In the genomic region with DNA sequence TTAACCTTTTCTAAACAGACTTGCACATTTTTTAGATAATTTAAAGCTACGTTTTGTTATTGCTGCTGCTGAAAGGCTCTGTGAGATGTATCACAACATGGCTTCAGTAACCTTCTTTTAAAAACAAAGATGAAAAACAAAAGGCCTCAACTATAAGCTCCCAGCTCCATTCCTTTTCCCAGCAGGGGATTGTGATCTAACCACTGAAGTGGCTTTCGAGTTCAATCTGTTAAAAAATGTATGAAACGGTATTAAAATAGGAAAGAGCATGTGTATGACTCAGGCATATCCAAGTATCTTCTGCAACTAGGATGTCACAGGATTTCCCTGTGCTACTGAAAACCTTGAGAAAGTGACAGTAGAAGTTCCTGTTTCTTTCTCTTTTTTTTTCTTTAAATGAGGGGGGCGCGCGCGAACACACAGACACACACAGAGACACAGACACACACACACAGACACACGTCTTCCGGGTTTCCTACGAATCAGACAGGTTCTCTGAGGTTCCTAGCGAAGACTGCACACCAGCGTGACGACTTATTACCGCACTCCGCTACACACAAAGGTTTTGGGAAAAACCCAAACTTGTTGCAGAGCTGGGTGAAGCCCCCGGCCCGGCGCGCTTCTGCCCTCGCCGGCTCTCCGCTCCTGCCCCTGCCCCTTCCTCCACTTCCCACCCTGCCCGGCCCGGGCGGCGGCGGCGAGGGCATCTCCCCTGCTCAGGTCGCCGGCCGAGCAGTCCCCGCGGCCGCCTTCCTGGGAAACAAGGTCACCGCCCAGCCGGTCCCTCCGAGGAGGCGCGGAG, we compare ENCODE assay signal across 8 cellular contexts.
DNase-seq lines count a peak whose midpoint lies in the region; ATAC-seq and TF ChIP-seq lines count a peak whose summit lies in the region.

No MANE protein-coding gene starts in this region.

- no peak for TF ChIP-seq CTCF in CD8-positive, alpha-beta T cell (IDR thresholded peaks at IDR 0.05)
- TF ChIP-seq CTCF in left ventricle myocardium inferior (IDR thresholded peaks at IDR 0.05; ENCODE audit: borderline replicate concordance) (no peak), uterus (IDR thresholded peaks at IDR 0.05) (no peak)

- CTCF ChIA-PET in CD8-positive, alpha-beta T cell (lab: Charles Lee) = interaction anchor here (0.7 to 2.7 kb wide), 7 partner anchors 13 to 736 kb away, joined by 3 to 13 read pairs (median 3); no protein-coding TSS in a partner anchor

- no peaks in the 10 kb centered on the region for H3K36me3 ChIP-seq in CD8-positive, alpha-beta T cell (ENCODE audit: insufficient read depth, low read length)
- H3K36me3 ChIP-seq in HUES64 (ENCODE audit: insufficient read depth, low read length) = no peaks in the 10 kb centered on the region
- no peaks in the 10 kb centered on the region for H3K36me3 ChIP-seq in left ventricle myocardium inferior
- no peaks in the 10 kb centered on the region for H3K36me3 ChIP-seq in uterus

- no peaks in the 10 kb centered on the region for H3K27me3 ChIP-seq in CD8-positive, alpha-beta T cell (ENCODE audit: insufficient read depth, low read length)
- H3K27me3 ChIP-seq in HUES64 (ENCODE audit: insufficient read depth, low read length) (peaks cover 53% of the 10 kb centered on the region), left ventricle myocardium inferior (ENCODE audit: low read depth) (no peaks in the 10 kb centered on the region), uterus (no peaks in the 10 kb centered on the region)

- H3K36me3 Mint-ChIP-seq in CD8-positive, alpha-beta T cell = peaks cover 13% of the 10 kb centered on the region
- H3K36me3 Mint-ChIP-seq in activated naive CD8-positive, alpha-beta T cell treated with anti-CD3 and anti-CD28 coated beads, Interleukin-2, amount 50 U/mL, for 24 hours (ENCODE audit: low read depth) = peaks cover 4% of the 10 kb centered on the region

- POLR2A ChIA-PET in CD8-positive, alpha-beta T cell (lab: Charles Lee) = interaction anchor here (0.6 to 5.0 kb wide), 12 partner anchors 13 to 136 kb away, joined by 3 to 32 read pairs (median 4); a partner anchor contains a TSS

- H3K4me1 Mint-ChIP-seq in CD8-positive, alpha-beta T cell (ENCODE audit: low read depth) = peaks cover 82% of the 10 kb centered on the region
- H3K4me1 Mint-ChIP-seq in activated naive CD8-positive, alpha-beta T cell treated with anti-CD3 and anti-CD28 coated beads, Interleukin-2, amount 50 U/mL, for 24 hours = peaks cover 85% of the 10 kb centered on the region

- H3K9me3 Mint-ChIP-seq in CD8-positive, alpha-beta T cell = no peaks in the 10 kb centered on the region
- no peaks in the 10 kb centered on the region for H3K9me3 Mint-ChIP-seq in activated naive CD8-positive, alpha-beta T cell treated with anti-CD3 and anti-CD28 coated beads, Interleukin-2, amount 50 U/mL, for 24 hours

- DNase-seq in CD8-positive, alpha-beta T cell = peak; percentile 56 to 92 (median 70)
- no peak for DNase-seq in activated naive CD8-positive, alpha-beta T cell treated with anti-CD3 and anti-CD28 coated beads, Interleukin-2, amount 50 U/mL, for 24 hours
- DNase-seq in left ventricle myocardium inferior (peak; percentile 48), putamen (ENCODE audit: low spot score) (peak; percentile 80), uterus (peak; percentile 42 to 70)

- no peak for TF ChIP-seq POLR2A in uterus (IDR thresholded peaks at IDR 0.05)

- under 1% methylated on average over 39 of the region's 39 CpGs for WGBS in HUES64

- H3K27ac ChIP-seq in CD8-positive, alpha-beta T cell (ENCODE audit: low read depth, low read length) = peak overlapping the region; percentile 73
- peak overlapping the region; percentile 68; the same call in 1 of the 2 replicates for H3K27ac ChIP-seq in HUES64 (ENCODE audit: low read depth, low read length)
- H3K27ac ChIP-seq in left ventricle myocardium inferior (replicated peaks) = peak overlapping the region; percentile 97
- H3K27ac ChIP-seq in uterus = peak overlapping the region; percentile 98 to 99

- no peaks in the 10 kb centered on the region for H3K27me3 Mint-ChIP-seq in CD8-positive, alpha-beta T cell (ENCODE audit: low read depth)
- H3K27me3 Mint-ChIP-seq in activated naive CD8-positive, alpha-beta T cell treated with anti-CD3 and anti-CD28 coated beads, Interleukin-2, amount 50 U/mL, for 24 hours = no peaks in the 10 kb centered on the region

- peaks cover 73% of the 10 kb centered on the region for H3K4me1 ChIP-seq in CD8-positive, alpha-beta T cell (ENCODE audit: insufficient read depth, low read length)
- H3K4me1 ChIP-seq in HUES64 (ENCODE audit: insufficient read depth, low read length) (peaks cover 59% of the 10 kb centered on the region), left ventricle myocardium inferior (peaks cover 90% of the 10 kb centered on the region), uterus (peaks cover 9 to 20% of the 10 kb centered on the region in 2 donors)

- peak overlapping the region; percentile 52 for H3K4me3 ChIP-seq in CD8-positive, alpha-beta T cell (ENCODE audit: low read depth, low read length)
- H3K4me3 ChIP-seq in HUES64 (ENCODE audit: low read length) = peak overlapping the region; percentile 74
- H3K4me3 ChIP-seq in left ventricle myocardium inferior = peak overlapping the region; percentile 95
- peak overlapping the region; percentile 71 to 98 for H3K4me3 ChIP-seq in uterus

- peak overlapping the region; percentile 93 for H3K4me3 Mint-ChIP-seq in CD8-positive, alpha-beta T cell
- H3K4me3 Mint-ChIP-seq in activated naive CD8-positive, alpha-beta T cell treated with anti-CD3 and anti-CD28 coated beads, Interleukin-2, amount 50 U/mL, for 24 hours = peak overlapping the region; percentile 86

- H3K9ac ChIP-seq in HUES64 (ENCODE audit: low read depth, low read length) = peak overlapping the region; percentile 77

- H3K27ac Mint-ChIP-seq in CD8-positive, alpha-beta T cell = peak overlapping the region; percentile 98
- peak overlapping the region; percentile 89 for H3K27ac Mint-ChIP-seq in activated naive CD8-positive, alpha-beta T cell treated with anti-CD3 and anti-CD28 coated beads, Interleukin-2, amount 50 U/mL, for 24 hours

- H3K9me3 ChIP-seq in CD8-positive, alpha-beta T cell (ENCODE audit: low read length) = no peaks in the 10 kb centered on the region
- H3K9me3 ChIP-seq in HUES64 (ENCODE audit: insufficient read depth, low read depth, low read length) = no peaks in the 10 kb centered on the region
- H3K9me3 ChIP-seq in left ventricle myocardium inferior (replicated peaks) = no peaks in the 10 kb centered on the region
- H3K9me3 ChIP-seq in uterus = no peaks in the 10 kb centered on the region

- intact Hi-C loops in CD8-positive, alpha-beta T cell (cut with DNase I, micrococcal nuclease) = loop anchor here (1.0 to 10.0 kb wide), 10 partner anchors 22 to 1949 kb away; a partner anchor contains a TSS
- intact Hi-C loops in left ventricle myocardium inferior (cut with micrococcal nuclease) = no loop called here
- intact Hi-C loops in uterus (cut with DNase I; ENCODE audit: low total_unique reads) = no loop called here

- ATAC-seq in CD8-positive, alpha-beta T cell = peak; percentile 84
- ATAC-seq in GM21381 (IDR thresholded peaks at IDR 0.05; ENCODE audit: unreplicated experiment) (peak; percentile 54), SK-N-SH treated with all-trans-retinoic acid at 6 μM for 48 hours (peak; percentile 47)
- peak; percentile 79 for ATAC-seq in activated naive CD8-positive, alpha-beta T cell treated with anti-CD3 and anti-CD28 coated beads, Interleukin-2, amount 50 U/mL, for 24 hours

TF ChIP-seq in SK-N-SH treated with all-trans-retinoic acid at 6 μM for 48 hours, 23 proteins besides CTCF, POLR2A, EP300 and RAD21:
- TF ChIP-seq ESRRG (CRISPR knock-in tag; IDR thresholded peaks at IDR 0.05) = no peak
- TF ChIP-seq TCF4 (CRISPR knock-in tag; IDR thresholded peaks at IDR 0.05; ENCODE audit: borderline replicate concordance) = no peak
- no peak for TF ChIP-seq ZFP30 (CRISPR knock-in tag; IDR thresholded peaks at IDR 0.05)
- TF ChIP-seq ISL1 (CRISPR knock-in tag; IDR thresholded peaks at IDR 0.05) = no peak
- TF ChIP-seq, protein P1, sequence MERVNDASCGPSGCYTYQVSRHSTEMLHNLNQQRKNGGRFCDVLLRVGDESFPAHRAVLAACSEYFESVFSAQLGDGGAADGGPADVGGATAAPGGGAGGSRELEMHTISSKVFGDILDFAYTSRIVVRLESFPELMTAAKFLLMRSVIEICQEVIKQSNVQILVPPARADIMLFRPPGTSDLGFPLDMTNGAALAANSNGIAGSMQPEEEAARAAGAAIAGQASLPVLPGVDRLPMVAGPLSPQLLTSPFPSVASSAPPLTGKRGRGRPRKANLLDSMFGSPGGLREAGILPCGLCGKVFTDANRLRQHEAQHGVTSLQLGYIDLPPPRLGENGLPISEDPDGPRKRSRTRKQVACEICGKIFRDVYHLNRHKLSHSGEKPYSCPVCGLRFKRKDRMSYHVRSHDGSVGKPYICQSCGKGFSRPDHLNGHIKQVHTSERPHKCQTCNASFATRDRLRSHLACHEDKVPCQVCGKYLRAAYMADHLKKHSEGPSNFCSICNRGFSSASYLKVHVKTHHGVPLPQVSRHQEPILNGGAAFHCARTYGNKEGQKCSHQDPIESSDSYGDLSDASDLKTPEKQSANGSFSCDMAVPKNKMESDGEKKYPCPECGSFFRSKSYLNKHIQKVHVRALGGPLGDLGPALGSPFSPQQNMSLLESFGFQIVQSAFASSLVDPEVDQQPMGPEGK (CRISPR knock-in tag; IDR thresholded peaks at IDR 0.05; ENCODE audit: borderline replicate concordance) = no peak
- TF ChIP-seq, protein P2, sequence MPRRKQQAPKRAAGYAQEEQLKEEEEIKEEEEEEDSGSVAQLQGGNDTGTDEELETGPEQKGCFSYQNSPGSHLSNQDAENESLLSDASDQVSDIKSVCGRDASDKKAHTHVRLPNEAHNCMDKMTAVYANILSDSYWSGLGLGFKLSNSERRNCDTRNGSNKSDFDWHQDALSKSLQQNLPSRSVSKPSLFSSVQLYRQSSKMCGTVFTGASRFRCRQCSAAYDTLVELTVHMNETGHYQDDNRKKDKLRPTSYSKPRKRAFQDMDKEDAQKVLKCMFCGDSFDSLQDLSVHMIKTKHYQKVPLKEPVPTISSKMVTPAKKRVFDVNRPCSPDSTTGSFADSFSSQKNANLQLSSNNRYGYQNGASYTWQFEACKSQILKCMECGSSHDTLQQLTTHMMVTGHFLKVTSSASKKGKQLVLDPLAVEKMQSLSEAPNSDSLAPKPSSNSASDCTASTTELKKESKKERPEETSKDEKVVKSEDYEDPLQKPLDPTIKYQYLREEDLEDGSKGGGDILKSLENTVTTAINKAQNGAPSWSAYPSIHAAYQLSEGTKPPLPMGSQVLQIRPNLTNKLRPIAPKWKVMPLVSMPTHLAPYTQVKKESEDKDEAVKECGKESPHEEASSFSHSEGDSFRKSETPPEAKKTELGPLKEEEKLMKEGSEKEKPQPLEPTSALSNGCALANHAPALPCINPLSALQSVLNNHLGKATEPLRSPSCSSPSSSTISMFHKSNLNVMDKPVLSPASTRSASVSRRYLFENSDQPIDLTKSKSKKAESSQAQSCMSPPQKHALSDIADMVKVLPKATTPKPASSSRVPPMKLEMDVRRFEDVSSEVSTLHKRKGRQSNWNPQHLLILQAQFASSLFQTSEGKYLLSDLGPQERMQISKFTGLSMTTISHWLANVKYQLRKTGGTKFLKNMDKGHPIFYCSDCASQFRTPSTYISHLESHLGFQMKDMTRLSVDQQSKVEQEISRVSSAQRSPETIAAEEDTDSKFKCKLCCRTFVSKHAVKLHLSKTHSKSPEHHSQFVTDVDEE (CRISPR knock-in tag; IDR thresholded peaks at IDR 0.05) = no peak
TF ChIP-seq in SK-N-SH treated with all-trans-retinoic acid at 6 μM for 48 hours: peak in this region for 0.

Comparison
In these comparisons a context has a peak if more than half of its experiments do, and no peak if none do; other contexts are left out.
1. intact Hi-C loops: an anchor here in CD8-positive, alpha-beta T cell (1.0 to 10.0 kb wide); none called in left ventricle myocardium inferior and uterus.